In genomic region chr11:118338637-118339061, GRCh38 we compare ENCODE assay signal across 9 cellular contexts. TPM values are rescaled to one million over a fixed set of nuclear protein-coding genes. Genes with fewer than 3 reads are reported as not detected.
DNase-seq lines count a peak whose midpoint lies in the region; ATAC-seq, FAIRE-seq and TF ChIP-seq lines count a peak whose summit lies in the region.
"Had no signal": no experiment of that assay in that cellular context is flagged by ENCODE, and none has a peak within 500 bp of the region (broad histone marks: within the 10 kb centered on the region; RNA-seq: fewer than 3 reads in every experiment).

No MANE protein-coding gene starts in this region.

- H3K27ac Mint-ChIP-seq in astrocyte (ENCODE audit: unreplicated experiment): peak overlapping the region; percentile 48

- H3K9me3 ChIP-seq in astrocyte (ENCODE audit: insufficient read depth, low read depth, low read length) (no peaks in the 10 kb centered on the region), ovary (no peaks in the 10 kb centered on the region)

- peak; percentile 68 for DNase-seq in GM10248 (ENCODE audit: extremely low spot score)
- peak; percentile 80 for DNase-seq in UCSD-AML1 (lab: John Stamatoyannopoulos, UW; ENCODE audit: unreplicated experiment)
- DNase-seq in astrocyte (ENCODE audit: low read depth): no peak
- peak; percentile 62 to 80 for DNase-seq in stimulated activated CD4-positive, alpha-beta T cell treated with anti-CD3 and anti-CD28 coated beads, Interleukin-1b, Interleukin-23, amount 100 ng/mL, for 4 hours (ENCODE audit: low read depth in 2 of 2)
- DNase-seq in kidney tubule cell (ENCODE audit: low spot score): no peak
- no peak for DNase-seq in ovary
- DNase-seq in H54 (ENCODE audit: insufficient read length, low spot score): no peak

- H3K79me2 ChIP-seq in astrocyte (ENCODE audit: insufficient read depth, low read length): no peaks in the 10 kb centered on the region

- TF ChIP-seq POLR2A in ovary (IDR thresholded peaks at IDR 0.05) (no peak), H54 (IDR thresholded peaks at IDR 0.05; ENCODE audit: low read depth, low read length) (no peak)

- H3K36me3 Mint-ChIP-seq in astrocyte (ENCODE audit: low read depth, unreplicated experiment): no peaks in the 10 kb centered on the region

- H4K20me1 ChIP-seq in astrocyte (ENCODE audit: insufficient read depth, low read length): no peaks in the 10 kb centered on the region

- POLR2A ChIA-PET in GM10248 (lab: Yijun Ruan, JAX): no interaction called here

- H3K9me3 Mint-ChIP-seq in astrocyte (ENCODE audit: unreplicated experiment): peaks cover 4% of the 10 kb centered on the region

- FAIRE-seq in astrocyte (lab: Jason Lieb, UNC): no peak
- no peak for FAIRE-seq in H54 (lab: Jason Lieb, UNC)

- H3K9ac ChIP-seq in astrocyte (ENCODE audit: low read length): no peak overlapping the region

- no peak overlapping the region for H2AFZ ChIP-seq in astrocyte (ENCODE audit: low read depth, low read length)

- no peak overlapping the region for H3K4me3 Mint-ChIP-seq in astrocyte (ENCODE audit: unreplicated experiment)

- 56 to 64% (median 59%) methylated on average over 7 of the region's 7 CpGs for WGBS in ovary, 3 donors

- TF ChIP-seq EP300 in ovary (IDR thresholded peaks at IDR 0.05): no peak

- H3K36me3 ChIP-seq in astrocyte (ENCODE audit: insufficient read depth, low read length): no peaks in the 10 kb centered on the region
- no peaks in the 10 kb centered on the region for H3K36me3 ChIP-seq in ovary

- no peak for ATAC-seq in HG03565 (IDR thresholded peaks at IDR 0.05; ENCODE audit: unreplicated experiment)

- peaks cover 2% of the 10 kb centered on the region for H3K4me1 Mint-ChIP-seq in astrocyte (ENCODE audit: low read depth, unreplicated experiment)

- TF ChIP-seq CTCF in GM10248 (IDR thresholded peaks at IDR 0.05; ENCODE audit: control extremely low read depth, extremely low read depth, low read depth, missing control alignments) (no peak), astrocyte (IDR thresholded peaks at IDR 0.05; ENCODE audit: insufficient read depth, low read depth, low read length) (no peak), ovary (IDR thresholded peaks at IDR 0.05) (no peak)

- H3K27me3 Mint-ChIP-seq in astrocyte (ENCODE audit: low read depth, unreplicated experiment): peaks cover 30% of the 10 kb centered on the region

- H3K4me1 ChIP-seq in astrocyte (ENCODE audit: insufficient read depth, low read length) (no peaks in the 10 kb centered on the region), ovary (ENCODE audit: insufficient read depth) (no peaks in the 10 kb centered on the region)

- H3K27ac ChIP-seq in astrocyte (ENCODE audit: low read depth, low read length) (no peak overlapping the region), ovary (no peak overlapping the region)

- intact Hi-C loops in ovary (cut with DNase I): no loop called here

- H3K4me2 ChIP-seq in astrocyte (ENCODE audit: low read length): no peak overlapping the region

- H3K4me3 ChIP-seq in astrocyte (ENCODE audit: insufficient read depth, low read depth, low read length) (no peak overlapping the region), ovary (no peak overlapping the region)

- no peaks in the 10 kb centered on the region for H3K27me3 ChIP-seq in astrocyte (ENCODE audit: insufficient read depth, low read length)
- no peaks in the 10 kb centered on the region for H3K27me3 ChIP-seq in ovary

- CTCF ChIA-PET in GM10248 (lab: Yijun Ruan, JAX): interaction anchor here (1.3 to 1.8 kb wide), 5 partner anchors 10 to 140 kb away, joined by 3 to 7 read pairs (median 4); no protein-coding TSS in a partner anchor

RNA-seq across cellular contexts. Expression of gene CD3D, which starts 3.9 kb away (rescaled TPM):
- total RNA-seq in astrocyte (0.61 TPM in 1 of 2 replicates, not detected in the other), ovary (1 to 10 TPM in 4 of 7 donors, under 1 TPM in 2, not detected in 1; 0.47 to 7.7 (median 1.4) TPM)
- 10 to 100 TPM in 1 of 2 donors, under 1 TPM in 1; 0.85 to 11.6 TPM for polyA plus RNA-seq in ovary
- total RNA-seq: renal cortical epithelial cell had no signal

RNA-seq across cellular contexts. Expression of gene CD3G, which starts 5.5 kb away (rescaled TPM):
- total RNA-seq in astrocyte (not detected in 2 replicates), ovary (under 1 TPM in 6 of 7 donors, not detected in 1; 0.15 to 0.89 (median 0.40) TPM)
- polyA plus RNA-seq in ovary: 1 to 10 TPM in 1 of 2 donors, under 1 TPM in 1; 0.17 to 1.4 TPM
- total RNA-seq: renal cortical epithelial cell had no signal

RNA-seq across cellular contexts. Expression of gene UBE4A, which starts 20.8 kb away (rescaled TPM):
- 38.8 and 40.6 TPM in 2 replicates for total RNA-seq in astrocyte
- total RNA-seq in ovary: 10 to 100 TPM; 23.7 to 34.7 (median 29.4) TPM
- polyA plus RNA-seq in ovary: 10 to 100 TPM; 12.2 to 28.8 TPM

RNA-seq across cellular contexts. Expression of gene CD3E, which starts 34.1 kb away (rescaled TPM):
- total RNA-seq in astrocyte (not detected in 2 replicates), ovary (1 to 10 TPM in 2 of 7 donors, under 1 TPM in 4, not detected in 1; 0.36 to 2.5 (median 0.59) TPM)
- 10 to 100 TPM in 1 of 2 donors, under 1 TPM in 1; 0.94 to 11.0 TPM for polyA plus RNA-seq in ovary
- total RNA-seq: renal cortical epithelial cell had no signal

Comparison
In these comparisons a context has a peak if more than half of its experiments do, and no peak if none do; other contexts are left out.
1. DNase-seq: peak in GM10248 (single experiment), UCSD-AML1 (single experiment) and stimulated activated CD4-positive, alpha-beta T cell treated with anti-CD3 and anti-CD28 coated beads, Interleukin-1b, Interleukin-23, amount 100 ng/mL, for 4 hours (2 of 2); none in astrocyte (single experiment), kidney tubule cell (single experiment), ovary (0 of 5) and H54 (single experiment).